Comparison of ENCODE assay signal across 8 cellular contexts in genomic region chr2:160994141-160995002, GRCh38.
DNase-seq lines count a peak whose midpoint lies in the region; ATAC-seq, FAIRE-seq and TF ChIP-seq lines count a peak whose summit lies in the region.

No MANE protein-coding gene starts in this region.

- no peaks in the 10 kb centered on the region for H3K9me3 ChIP-seq in SU-DHL-6 (ENCODE audit: insufficient read depth, low read length)

- H3K4me1 Mint-ChIP-seq in activated naive CD8-positive, alpha-beta T cell treated with anti-CD3 and anti-CD28 coated beads, Interleukin-2, amount 50 U/mL, for 24 hours, result peaks cover 8% of the 10 kb centered on the region

- TF ChIP-seq POLR2A in GM12891 (IDR thresholded peaks at IDR 0.05; ENCODE audit: low read depth, low read length), result no peak

- no peaks in the 10 kb centered on the region for H3K9me2 ChIP-seq in SU-DHL-6 (replicated peaks; ENCODE audit: insufficient read depth, low read length)

- DNase-seq in GM12891 (ENCODE audit: insufficient read length, low spot score) (no peak), NCI-H1092 (lab: John Stamatoyannopoulos, UW) (peak; percentile 63), left cardiac atrium (peak; percentile 41), putamen (ENCODE audit: low spot score) (peak; percentile 80), UCSD-AML1 (lab: John Stamatoyannopoulos, UW; ENCODE audit: unreplicated experiment) (no peak)
- peak; percentile 66 for DNase-seq in activated naive CD8-positive, alpha-beta T cell treated with anti-CD3 and anti-CD28 coated beads, Interleukin-2, amount 50 U/mL, for 24 hours

- no peak overlapping the region for H3K27ac ChIP-seq in SU-DHL-6 (ENCODE audit: low read depth, low read length)

- H3K79me2 ChIP-seq in SU-DHL-6 (ENCODE audit: insufficient read depth, low read length), result no peaks in the 10 kb centered on the region

- FAIRE-seq in GM12891 (lab: Jason Lieb, UNC), result peak; percentile 82

- H3K9ac ChIP-seq in SU-DHL-6 (ENCODE audit: low read length), result no peak overlapping the region

- intact Hi-C loops in left cardiac atrium (cut with DNase I), result loop anchor here in 1 of 2 donors (2.0 to 10.0 kb wide), 2 partner anchors 740 to 884 kb away; no protein-coding TSS in a partner anchor

- H2AFZ ChIP-seq in SU-DHL-6 (ENCODE audit: low read depth, low read length, severe bottlenecking), result no peak overlapping the region

- H3K27me3 Mint-ChIP-seq in activated naive CD8-positive, alpha-beta T cell treated with anti-CD3 and anti-CD28 coated beads, Interleukin-2, amount 50 U/mL, for 24 hours, result no peaks in the 10 kb centered on the region

- no peaks in the 10 kb centered on the region for H3K27me3 ChIP-seq in SU-DHL-6 (ENCODE audit: low read length)

- ATAC-seq in HG02623 (IDR thresholded peaks at IDR 0.05; ENCODE audit: unreplicated experiment) (peak; percentile 95), left cardiac atrium (peak; percentile 88 to 91)
- peak; percentile 77 for ATAC-seq in activated naive CD8-positive, alpha-beta T cell treated with anti-CD3 and anti-CD28 coated beads, Interleukin-2, amount 50 U/mL, for 24 hours

- no peak overlapping the region for H3K4me3 ChIP-seq in SU-DHL-6 (ENCODE audit: insufficient read depth, low read length, poor library complexity, severe bottlenecking)

- H3K36me3 ChIP-seq in SU-DHL-6 (ENCODE audit: low read length), result no peaks in the 10 kb centered on the region

- no peak overlapping the region for H3K4me3 Mint-ChIP-seq in activated naive CD8-positive, alpha-beta T cell treated with anti-CD3 and anti-CD28 coated beads, Interleukin-2, amount 50 U/mL, for 24 hours

- H3K9me3 Mint-ChIP-seq in activated naive CD8-positive, alpha-beta T cell treated with anti-CD3 and anti-CD28 coated beads, Interleukin-2, amount 50 U/mL, for 24 hours, result no peaks in the 10 kb centered on the region

- H3K4me2 ChIP-seq in SU-DHL-6 (ENCODE audit: low read depth, low read length, poor library complexity, severe bottlenecking), result no peak overlapping the region

- no peaks in the 10 kb centered on the region for H3K36me3 Mint-ChIP-seq in activated naive CD8-positive, alpha-beta T cell treated with anti-CD3 and anti-CD28 coated beads, Interleukin-2, amount 50 U/mL, for 24 hours (ENCODE audit: low read depth)

- peak; percentile 77 for TF ChIP-seq CTCF in SU-DHL-6 (IDR thresholded peaks at IDR 0.05; ENCODE audit: insufficient read depth, low read length, poor library complexity, severe bottlenecking)

- no peaks in the 10 kb centered on the region for H3F3A ChIP-seq in SU-DHL-6 (ENCODE audit: insufficient read depth)

- H4K20me1 ChIP-seq in SU-DHL-6 (ENCODE audit: low read depth, low read length), result no peaks in the 10 kb centered on the region

- H3K27ac Mint-ChIP-seq in activated naive CD8-positive, alpha-beta T cell treated with anti-CD3 and anti-CD28 coated beads, Interleukin-2, amount 50 U/mL, for 24 hours, result no peak overlapping the region

TF ChIP-seq in GM12891, 5 proteins besides CTCF, POLR2A, EP300 and RAD21:
- TF ChIP-seq TAF1 (IDR thresholded peaks at IDR 0.05; ENCODE audit: low read depth, low read length) (no peak), SPI1 (IDR thresholded peaks at IDR 0.05; ENCODE audit: low read depth, low read length) (no peak), PAX5 (IDR thresholded peaks at IDR 0.05; ENCODE audit: insufficient read depth, low read length, severe bottlenecking) (no peak)

Comparison
In these comparisons a context has a peak if more than half of its experiments do, and no peak if none do; other contexts are left out.
1. DNase-seq: peak in NCI-H1092 (single experiment), activated naive CD8-positive, alpha-beta T cell treated with anti-CD3 and anti-CD28 coated beads, Interleukin-2, amount 50 U/mL, for 24 hours (single experiment), left cardiac atrium (single experiment) and putamen (single experiment); none in GM12891 (single experiment) and UCSD-AML1 (single experiment).
2. Peak in every context shown above with its lines, with median percentiles within 50 percentile points of each other: ATAC-seq.